Comparison of ENCODE assay signal across 1 cellular context in the genomic region with DNA sequence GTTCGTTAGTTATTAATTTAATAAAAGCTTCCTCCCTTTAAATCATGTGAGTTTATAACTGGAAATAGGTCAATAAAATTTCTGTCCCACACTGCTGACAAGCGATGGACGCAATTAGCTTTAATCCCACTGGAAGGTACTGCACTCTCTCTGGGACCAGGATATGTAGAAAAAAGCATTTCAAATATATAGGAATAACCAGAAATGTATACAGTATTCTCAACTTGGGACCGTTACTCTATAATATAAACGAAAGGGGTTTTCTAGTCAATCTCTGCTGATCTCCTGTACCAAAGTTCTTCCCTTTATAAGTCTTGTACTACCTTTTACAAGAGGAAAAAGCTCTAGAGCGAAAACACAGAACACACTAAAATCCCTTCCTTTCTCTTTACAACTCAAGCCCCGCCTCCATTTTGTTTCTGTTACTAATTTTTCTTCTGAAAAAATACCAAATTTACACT.
TF ChIP-seq lines count a peak whose summit lies in the region.

No MANE protein-coding gene starts in this region.

TF ChIP-seq in IMR-90, 13 proteins besides CTCF, POLR2A, EP300 and RAD21 (continued from another document):
- TF ChIP-seq SMC3 (IDR thresholded peaks at IDR 0.05; ENCODE audit: low read depth, low read length) = no peak
- no peak for TF ChIP-seq RCOR1 (IDR thresholded peaks at IDR 0.05; ENCODE audit: insufficient replicate concordance, low read length)
- no peak for TF ChIP-seq MAFK (IDR thresholded peaks at IDR 0.05; ENCODE audit: low read depth, low read length)
- no peak for TF ChIP-seq BHLHE40 (IDR thresholded peaks at IDR 0.05; ENCODE audit: low read depth, low read length)
- TF ChIP-seq MXI1 (IDR thresholded peaks at IDR 0.05; ENCODE audit: borderline replicate concordance, low read depth, low read length) = no peak
